In genomic region chr2:9771481-9772017, GRCh38 we compare ENCODE assay signal across 9 cellular contexts.
DNase-seq lines count a peak whose midpoint lies in the region; ATAC-seq and FAIRE-seq lines count a peak whose summit lies in the region.
"Had no signal": no experiment of that assay in that cellular context is flagged by ENCODE, and none has a peak within 500 bp of the region (broad histone marks: within the 10 kb centered on the region; RNA-seq: fewer than 3 reads in every experiment).

No MANE protein-coding gene starts in this region.

- no peaks in the 10 kb centered on the region for H3K4me1 ChIP-seq in mesendoderm (ENCODE audit: control insufficient read depth, low read depth, low read length)

- H2BK120ac ChIP-seq in mesendoderm (ENCODE audit: low read depth, low read length), result no peak overlapping the region

- no peak overlapping the region for H3K4ac ChIP-seq in mesendoderm (ENCODE audit: low read depth, low read length)

- CTCF ChIA-PET in activated CD4-positive, alpha-beta T cell treated with anti-CD3 and anti-CD28 coated beads, Interleukin-2, amount 10 ng/mL, durations not matched to agents 7 days and 5 days (lab: Charles Lee), result interaction anchor here (0.6 to 5.6 kb wide), 7 partner anchors 11 to 194 kb away, joined by 3 to 63 read pairs (median 11); no protein-coding TSS in a partner anchor

- DNase-seq in EL (peak; percentile 38), RCC 7860 (ENCODE audit: low spot score) (peak; percentile 39), fibroblast of peridontal ligament (ENCODE audit: extremely low read depth) (peak; percentile 96), pons (ENCODE audit: low spot score) (peak; percentile 57), mesendoderm (no peak)
- no peak for DNase-seq in stimulated activated CD4-positive, alpha-beta T cell treated with anti-CD3 and anti-CD28 coated beads, Interleukin-4, amount 100 ng/mL, for 24 hours
- no peak for DNase-seq in activated CD4-positive, alpha-beta T cell treated with anti-CD3 and anti-CD28 coated beads, Interleukin-2, amount 10 ng/mL, durations not matched to agents 7 days and 5 days
- DNase-seq: activated T-cell treated with anti-CD3 and anti-CD28 coated beads, Interleukin-2, amount 50 U/mL, for 24 hours had no signal

- POLR2A ChIA-PET in activated CD4-positive, alpha-beta T cell treated with anti-CD3 and anti-CD28 coated beads, Interleukin-2, amount 10 ng/mL, durations not matched to agents 7 days and 5 days (lab: Charles Lee), result no interaction called here

- H2BK15ac ChIP-seq in mesendoderm (replicated peaks; ENCODE audit: low read depth), result no peak overlapping the region

- no peak overlapping the region for H4K8ac ChIP-seq in mesendoderm (ENCODE audit: low read depth, low read length)

- no peak for FAIRE-seq in RCC 7860 (lab: Jason Lieb, UNC)

- no CpG with 5 or more reads among the region's 8 CpGs for WGBS in mesendoderm (ENCODE audit: extremely low coverage, insufficient coverage, low lambda C conversion rate)

- H4K5ac ChIP-seq in mesendoderm (ENCODE audit: low read length), result no peak overlapping the region

- H3K27me3 Mint-ChIP-seq in activated CD4-positive, alpha-beta T cell treated with anti-CD3 and anti-CD28 coated beads, Interleukin-2, amount 10 ng/mL, durations not matched to agents 7 days and 5 days, result peaks cover 4% of the 10 kb centered on the region
- H3K27me3 Mint-ChIP-seq: activated T-cell treated with anti-CD3 and anti-CD28 coated beads, Interleukin-2, amount 50 U/mL, for 24 hours had no signal

- H3K27ac ChIP-seq in mesendoderm (ENCODE audit: low read depth, low read length), result no peak overlapping the region

- H3K79me2 ChIP-seq in mesendoderm (ENCODE audit: control insufficient read depth, insufficient read depth, low read length), result no peaks in the 10 kb centered on the region

- no peaks in the 10 kb centered on the region for H3K79me1 ChIP-seq in mesendoderm (ENCODE audit: low read length)

- H2BK5ac ChIP-seq in mesendoderm (ENCODE audit: low read length), result no peak overlapping the region

- H3K36me3 Mint-ChIP-seq in activated CD4-positive, alpha-beta T cell treated with anti-CD3 and anti-CD28 coated beads, Interleukin-2, amount 10 ng/mL, durations not matched to agents 7 days and 5 days (ENCODE audit: low read depth), result no peaks in the 10 kb centered on the region

- H3K23ac ChIP-seq in mesendoderm (ENCODE audit: low read length), result no peak overlapping the region

- no peak overlapping the region for H3K4me3 Mint-ChIP-seq in activated CD4-positive, alpha-beta T cell treated with anti-CD3 and anti-CD28 coated beads, Interleukin-2, amount 10 ng/mL, durations not matched to agents 7 days and 5 days
- H3K4me3 Mint-ChIP-seq: activated T-cell treated with anti-CD3 and anti-CD28 coated beads, Interleukin-2, amount 50 U/mL, for 24 hours had no signal

- H2AK5ac ChIP-seq in mesendoderm (ENCODE audit: low read length), result no peak overlapping the region

- H3K27me3 ChIP-seq in mesendoderm (ENCODE audit: insufficient read depth, low read length, poor library complexity), result no peaks in the 10 kb centered on the region

- H3K4me1 Mint-ChIP-seq in activated CD4-positive, alpha-beta T cell treated with anti-CD3 and anti-CD28 coated beads, Interleukin-2, amount 10 ng/mL, durations not matched to agents 7 days and 5 days, result peaks cover 11% of the 10 kb centered on the region

- H3K9me3 Mint-ChIP-seq in activated CD4-positive, alpha-beta T cell treated with anti-CD3 and anti-CD28 coated beads, Interleukin-2, amount 10 ng/mL, durations not matched to agents 7 days and 5 days, result no peaks in the 10 kb centered on the region
- H3K9me3 Mint-ChIP-seq: activated T-cell treated with anti-CD3 and anti-CD28 coated beads, Interleukin-2, amount 50 U/mL, for 24 hours had no signal

- no peaks in the 10 kb centered on the region for H3K36me3 ChIP-seq in mesendoderm (ENCODE audit: control insufficient read depth, insufficient read depth, low read length)

- H3K27ac Mint-ChIP-seq in activated CD4-positive, alpha-beta T cell treated with anti-CD3 and anti-CD28 coated beads, Interleukin-2, amount 10 ng/mL, durations not matched to agents 7 days and 5 days, result no peak overlapping the region
- H3K27ac Mint-ChIP-seq: activated T-cell treated with anti-CD3 and anti-CD28 coated beads, Interleukin-2, amount 50 U/mL, for 24 hours had no signal

- no peak overlapping the region for H3K56ac ChIP-seq in mesendoderm (ENCODE audit: low read length)

- H3K9ac ChIP-seq in mesendoderm (ENCODE audit: low read length), result no peak overlapping the region

- no peak overlapping the region for H3K4me2 ChIP-seq in mesendoderm (ENCODE audit: low read length)

- ATAC-seq in HG02678 (IDR thresholded peaks at IDR 0.05; ENCODE audit: unreplicated experiment), result no peak

- no peak overlapping the region for H3K4me3 ChIP-seq in mesendoderm (ENCODE audit: low read length)

- H3K18ac ChIP-seq in mesendoderm (ENCODE audit: low read length), result no peak overlapping the region

Comparison
In these comparisons a context has a peak if more than half of its experiments do, and no peak if none do; other contexts are left out.
1. DNase-seq: peak in EL (single experiment), RCC 7860 (single experiment), fibroblast of peridontal ligament (single experiment) and pons (single experiment); none in stimulated activated CD4-positive, alpha-beta T cell treated with anti-CD3 and anti-CD28 coated beads, Interleukin-4, amount 100 ng/mL, for 24 hours (single experiment), mesendoderm (single experiment) and activated CD4-positive, alpha-beta T cell treated with anti-CD3 and anti-CD28 coated beads, Interleukin-2, amount 10 ng/mL, durations not matched to agents 7 days and 5 days (single experiment).